ENCODE assay signal across 9 cellular contexts in genomic region chr6:37059344-37060194, GRCh38. TPM values are rescaled to one million over a fixed set of nuclear protein-coding genes. Genes with fewer than 3 reads are reported as not detected.
DNase-seq lines count a peak whose midpoint lies in the region; ATAC-seq, FAIRE-seq and TF ChIP-seq lines count a peak whose summit lies in the region.
"Had no signal": no experiment of that assay in that cellular context is flagged by ENCODE, and none has a peak within 500 bp of the region (broad histone marks: within the 10 kb centered on the region; RNA-seq: fewer than 3 reads in every experiment).

No MANE protein-coding gene starts in this region.

- H3K4me1 ChIP-seq in endothelial cell of umbilical vein (ENCODE audit: control insufficient read depth, extremely low read depth, insufficient read depth, low read length): peaks cover 9% of the 10 kb centered on the region
- peaks cover 10% of the 10 kb centered on the region for H3K4me1 ChIP-seq in mesendoderm (ENCODE audit: control insufficient read depth, low read depth, low read length)
- no peaks in the 10 kb centered on the region for H3K4me1 ChIP-seq in uterus

- H3K4ac ChIP-seq in mesendoderm (ENCODE audit: low read depth, low read length): peak overlapping the region; percentile 74

- no peak overlapping the region for H4K8ac ChIP-seq in mesendoderm (ENCODE audit: low read depth, low read length)

- no peaks in the 10 kb centered on the region for H3K27me3 ChIP-seq in endothelial cell of umbilical vein (ENCODE audit: control insufficient read depth in 2 of 2, insufficient read depth in 2 of 2, low read length in 2 of 2)
- no peaks in the 10 kb centered on the region for H3K27me3 ChIP-seq in mesendoderm (ENCODE audit: insufficient read depth, low read length, poor library complexity)
- no peaks in the 10 kb centered on the region for H3K27me3 ChIP-seq in uterus

- H3K4me2 ChIP-seq in endothelial cell of umbilical vein (ENCODE audit: insufficient read depth, low read length) (no peak overlapping the region), mesendoderm (ENCODE audit: low read length) (peak overlapping the region; percentile 32)

- H4K20me1 ChIP-seq in endothelial cell of umbilical vein (replicated peaks; ENCODE audit: control insufficient read depth, extremely low read depth, insufficient read depth, low read length): no peaks in the 10 kb centered on the region

- DNase-seq in SKM-1 treated with dmso at 0.1 percent for 144 hours (lab: John Stamatoyannopoulos, UW; ENCODE audit: unreplicated experiment) (peak; percentile 28), SKM-1 (lab: John Stamatoyannopoulos, UW; ENCODE audit: unreplicated experiment) (no peak), OCI-M1 (lab: John Stamatoyannopoulos, UW) (peak; percentile 96), endothelial cell of umbilical vein (ENCODE audit: low read depth, low spot score) (peak; percentile 77), mesendoderm (peak; percentile 98), uterus (peak; percentile 77 to 84)
- no peak for DNase-seq in stimulated activated CD4-positive, alpha-beta T cell treated with anti-CD3 and anti-CD28 coated beads, Interleukin-15, amount 100 ng/mL, for 24 hours
- DNase-seq: activated naive CD8-positive, alpha-beta T cell treated with anti-CD3 and anti-CD28 coated beads, Interleukin-2, amount 10 ng/mL, durations not matched to agents 7 days and 5 days had no signal

- H3K4me3 ChIP-seq in endothelial cell of umbilical vein (replicated peaks in 1 of 3; ENCODE audit: insufficient read depth in 1 of 3, low read depth in 1 of 3, low read length in 3 of 3): no peak overlapping the region
- H3K4me3 ChIP-seq in mesendoderm (ENCODE audit: low read length): no peak overlapping the region
- H3K4me3 ChIP-seq in uterus: no peak overlapping the region

- no peak overlapping the region for H4K5ac ChIP-seq in mesendoderm (ENCODE audit: low read length)

- intact Hi-C loops in endothelial cell of umbilical vein (cut with micrococcal nuclease) (loop anchor here (1.0 to 5.0 kb wide), 3 partner anchors 43 to 113 kb away; no protein-coding TSS in a partner anchor), uterus (cut with DNase I; ENCODE audit: low total_unique reads) (no loop called here)

- H3K27ac ChIP-seq in endothelial cell of umbilical vein (ENCODE audit: insufficient read depth, low read depth, low read length): peak overlapping the region; percentile 69
- H3K27ac ChIP-seq in mesendoderm (ENCODE audit: low read depth, low read length): peak overlapping the region; percentile 94
- peak overlapping the region; percentile 78 to 87 for H3K27ac ChIP-seq in uterus

- no peak overlapping the region for H3K23ac ChIP-seq in mesendoderm (ENCODE audit: low read length)

- H2BK15ac ChIP-seq in mesendoderm (replicated peaks; ENCODE audit: low read depth): peak overlapping the region; percentile 2

- peak overlapping the region; percentile 87 for H2AFZ ChIP-seq in endothelial cell of umbilical vein (ENCODE audit: low read depth, low read length)

- H3K18ac ChIP-seq in mesendoderm (ENCODE audit: low read length): peak overlapping the region; percentile 81

- H3K36me3 ChIP-seq in endothelial cell of umbilical vein (ENCODE audit: control insufficient read depth in 2 of 2, extremely low read depth in 1 of 2, insufficient read depth in 2 of 2, low read length in 2 of 2) (no peaks in the 10 kb centered on the region), mesendoderm (ENCODE audit: control insufficient read depth, insufficient read depth, low read length) (no peaks in the 10 kb centered on the region), uterus (no peaks in the 10 kb centered on the region)

- TF ChIP-seq CTCF in endothelial cell of umbilical vein (IDR thresholded peaks at IDR 0.05; ENCODE audit: extremely low read depth in 1 of 2, insufficient read depth in 1 of 2, low read depth in 1 of 2, low read length in 2 of 2) (peak; percentile 53 to 60), uterus (IDR thresholded peaks at IDR 0.05) (peak; percentile 53 to 70 (median 63))

- no peaks in the 10 kb centered on the region for H3K9me1 ChIP-seq in endothelial cell of umbilical vein (replicated peaks; ENCODE audit: control insufficient read depth, extremely low read depth, insufficient read depth, low read length)

- H2BK5ac ChIP-seq in mesendoderm (ENCODE audit: low read length): peak overlapping the region; percentile 100

- H3K9ac ChIP-seq in endothelial cell of umbilical vein (replicated peaks; ENCODE audit: extremely low read depth, insufficient read depth, low read length) (peak overlapping the region; percentile 39), mesendoderm (ENCODE audit: low read length) (peak overlapping the region; percentile 74)

- no peak for ATAC-seq in GM19463 (IDR thresholded peaks at IDR 0.05; ENCODE audit: unreplicated experiment)

- peak overlapping the region; percentile 91 for H3K56ac ChIP-seq in mesendoderm (ENCODE audit: low read length)

- CTCF ChIA-PET in endothelial cell of umbilical vein (lab: Charles Lee): interaction anchor here (1.1 to 15.2 kb wide), 5 partner anchors 9 to 112 kb away, joined by 3 to 399 read pairs (median 7); partner anchors contain the start of gene PIM1

- no peak for TF ChIP-seq POLR2A in endothelial cell of umbilical vein (IDR thresholded peaks at IDR 0.05; ENCODE audit: low read depth, low read length)
- peak in 1 of 2 donors; percentile 27 for TF ChIP-seq POLR2A in uterus (IDR thresholded peaks at IDR 0.05)

- dilution Hi-C loops in endothelial cell of umbilical vein (cut with MboI; ENCODE audit: extremely low pct_ligation_motif_present, low sequenced_read_pairs): no loop called here

- peak overlapping the region; percentile 48 for H2BK120ac ChIP-seq in mesendoderm (ENCODE audit: low read depth, low read length)

- POLR2A ChIA-PET in endothelial cell of umbilical vein (lab: Charles Lee): interaction anchor here (0.9 kb wide), 1 partner anchor 112 kb away, joined by 3 read pairs; no protein-coding TSS in a partner anchor

- no peaks in the 10 kb centered on the region for H3K9me3 ChIP-seq in endothelial cell of umbilical vein (replicated peaks; ENCODE audit: control insufficient read depth, insufficient read depth, low read length)
- no peaks in the 10 kb centered on the region for H3K9me3 ChIP-seq in uterus

- FAIRE-seq in endothelial cell of umbilical vein (lab: Jason Lieb, UNC): peak; percentile 93

- no peak overlapping the region for H2AK5ac ChIP-seq in mesendoderm (ENCODE audit: low read length)

- BruUV-seq in endothelial cell of umbilical vein (replicated peaks; lab: Mats Ljungman, UMichigan): no TSS peak

- H3K79me2 ChIP-seq in endothelial cell of umbilical vein (ENCODE audit: control insufficient read depth, insufficient read depth, low read length) (no peaks in the 10 kb centered on the region), mesendoderm (ENCODE audit: control insufficient read depth, insufficient read depth, low read length) (no peaks in the 10 kb centered on the region)

- no peaks in the 10 kb centered on the region for H3K79me1 ChIP-seq in mesendoderm (ENCODE audit: low read length)

- WGBS in mesendoderm (ENCODE audit: extremely low coverage, insufficient coverage, low lambda C conversion rate): no CpG with 5 or more reads among the region's 19 CpGs

TF ChIP-seq in endothelial cell of umbilical vein, 7 proteins besides CTCF, POLR2A, EP300 and RAD21:
- TF ChIP-seq FOS (IDR thresholded peaks at IDR 0.05; ENCODE audit: borderline replicate concordance, insufficient read depth, low read length) (peak; percentile 78), GATA2 (IDR thresholded peaks at IDR 0.05; ENCODE audit: insufficient read depth, insufficient read length, low read depth, low read length) (no peak), JUN (IDR thresholded peaks at IDR 0.05; ENCODE audit: borderline replicate concordance, insufficient read depth, insufficient read length, low read depth) (peak; percentile 50)

RNA-seq across cellular contexts. Expression of gene FGD2, which starts 54.1 kb away (rescaled TPM):
- total RNA-seq in endothelial cell of umbilical vein (not detected in 2 replicates), uterus (10 to 100 TPM in 3 of 4 donors, under 1 TPM in 1; 0.51 to 27.6 (median 11.5) TPM)
- polyA plus RNA-seq in endothelial cell of umbilical vein: not detected in 2 replicates
- polyA plus RNA-seq in endothelial cell of umbilical vein (2011; cell fraction: cytosol; rRNA removed): 0.03 TPM in 1 of 2 replicates, not detected in the other
- polyA plus RNA-seq in endothelial cell of umbilical vein (2011; cell fraction: nucleus; rRNA removed): not detected in 2 replicates
- polyA plus RNA-seq in endothelial cell of umbilical vein (2012): not detected in 2 replicates
- not detected in 2 replicates for polyA minus RNA-seq in endothelial cell of umbilical vein
- polyA minus RNA-seq in endothelial cell of umbilical vein (2011; cell fraction: cytosol; rRNA and poly(A)+ RNA removed): not detected
- polyA minus RNA-seq in endothelial cell of umbilical vein (2011; cell fraction: nucleus; rRNA and poly(A)+ RNA removed): not detected in 2 replicates
- polyA plus RNA-seq in mesendoderm (2013, experiment 1 of 2): 0.18 TPM
- polyA plus RNA-seq in mesendoderm (2013, experiment 2 of 2): 0.20 TPM

Comparison
In these comparisons a context has a peak if more than half of its experiments do, and no peak if none do; other contexts are left out.
1. DNase-seq: peak in SKM-1 treated with dmso at 0.1 percent for 144 hours (single experiment), OCI-M1 (single experiment), endothelial cell of umbilical vein (single experiment), mesendoderm (single experiment) and uterus (2 of 2); none in SKM-1 (single experiment) and stimulated activated CD4-positive, alpha-beta T cell treated with anti-CD3 and anti-CD28 coated beads, Interleukin-15, amount 100 ng/mL, for 24 hours (single experiment).
2. Peak in every context shown above with its lines, with median percentiles within 50 percentile points of each other: H3K27ac ChIP-seq.